ENCODE assay signal across 9 cellular contexts in the genomic region with DNA sequence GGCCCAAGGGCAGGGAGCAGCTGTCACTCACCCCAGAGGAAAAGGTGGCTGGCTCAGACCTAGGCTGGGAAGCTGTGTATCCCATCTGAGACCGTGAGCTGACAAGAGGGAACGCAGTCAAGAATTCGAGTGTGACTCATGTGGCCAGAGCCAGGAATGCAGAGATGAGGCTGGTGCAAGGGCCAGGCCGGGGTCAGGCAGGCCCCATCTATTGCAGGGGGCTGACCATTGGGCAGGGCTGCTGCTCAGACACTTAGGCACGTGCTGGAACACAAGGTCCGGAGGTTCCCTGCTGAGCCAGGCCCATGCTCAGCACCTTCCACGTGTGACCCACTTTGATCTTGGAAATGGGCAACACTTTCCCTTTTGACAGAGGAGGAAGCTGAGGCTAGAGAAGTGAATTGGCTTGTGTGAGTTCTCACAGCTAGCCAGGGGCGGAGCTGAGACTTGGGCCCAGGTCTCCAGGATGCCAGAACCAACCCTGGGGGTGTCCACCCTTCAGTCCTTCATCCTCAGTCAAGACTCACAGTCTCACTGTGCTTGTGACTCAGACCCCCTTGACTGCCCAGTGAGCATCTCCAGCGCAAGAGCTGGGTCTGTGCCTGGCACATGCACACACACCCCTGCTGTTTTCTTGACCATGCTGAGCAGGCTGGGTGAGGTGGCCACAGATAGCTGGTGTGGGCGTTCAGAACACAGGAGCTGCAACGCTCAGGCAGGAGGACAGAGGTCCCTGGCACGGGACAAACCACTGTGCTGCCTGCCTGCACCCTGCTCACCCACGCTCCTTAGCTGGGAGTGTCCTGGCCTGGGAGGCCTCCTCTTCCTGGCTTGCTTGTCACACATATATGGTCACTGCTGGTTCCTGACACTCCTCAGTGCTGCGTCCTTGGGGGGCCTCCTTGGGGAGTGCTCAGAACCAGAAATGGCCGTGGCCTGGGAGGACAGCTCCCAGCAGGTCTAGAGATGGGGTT. TPM values are rescaled to one million over a fixed set of nuclear protein-coding genes. Genes with fewer than 3 reads are reported as not detected.
DNase-seq lines count a peak whose midpoint lies in the region; ATAC-seq and TF ChIP-seq lines count a peak whose summit lies in the region.
"Had no signal": no experiment of that assay in that cellular context is flagged by ENCODE, and none has a peak within 500 bp of the region (broad histone marks: within the 10 kb centered on the region; RNA-seq: fewer than 3 reads in every experiment).

No MANE protein-coding gene starts in this region.

- no peak overlapping the region for H3K27ac Mint-ChIP-seq in activated CD8-positive, alpha-beta memory T cell treated with anti-CD3 and anti-CD28 coated beads, Interleukin-2, amount 10 ng/mL, durations not matched to agents 7 days and 5 days

- TF ChIP-seq CTCF in retinal pigment epithelial cell (conservative IDR thresholded peaks at IDR 0.05; ENCODE audit: low read depth, low read length): no peak

- peaks cover 38% of the 10 kb centered on the region for H3K36me3 Mint-ChIP-seq in activated CD8-positive, alpha-beta memory T cell treated with anti-CD3 and anti-CD28 coated beads, Interleukin-2, amount 10 ng/mL, durations not matched to agents 7 days and 5 days

- H3K9me3 Mint-ChIP-seq in activated CD8-positive, alpha-beta memory T cell treated with anti-CD3 and anti-CD28 coated beads, Interleukin-2, amount 10 ng/mL, durations not matched to agents 7 days and 5 days (ENCODE audit: low read depth): no peaks in the 10 kb centered on the region

- peaks cover 22% of the 10 kb centered on the region for H3K4me1 Mint-ChIP-seq in activated CD8-positive, alpha-beta memory T cell treated with anti-CD3 and anti-CD28 coated beads, Interleukin-2, amount 10 ng/mL, durations not matched to agents 7 days and 5 days

- CTCF ChIA-PET in activated CD8-positive, alpha-beta memory T cell treated with anti-CD3 and anti-CD28 coated beads, Interleukin-2, amount 10 ng/mL, durations not matched to agents 7 days and 5 days (lab: Charles Lee): no interaction called here

- peak; percentile 96 for DNase-seq in EH (ENCODE audit: low read depth)
- peak; percentile 79 for DNase-seq in fibroblast of peridontal ligament (ENCODE audit: extremely low read depth)
- DNase-seq in retinal pigment epithelial cell (ENCODE audit: low read depth): peak; percentile 51
- no peak for DNase-seq in kidney glomerular epithelial cell (lab: John Stamatoyannopoulos, UW)
- no peak for DNase-seq in GM19240 (ENCODE audit: insufficient read length, low spot score)
- no peak for DNase-seq in activated CD8-positive, alpha-beta memory T cell treated with anti-CD3 and anti-CD28 coated beads, Interleukin-2, amount 10 ng/mL, durations not matched to agents 7 days and 5 days
- no peak for DNase-seq in NCI-H1417 (lab: John Stamatoyannopoulos, UW)

- H3K4me3 Mint-ChIP-seq in activated CD8-positive, alpha-beta memory T cell treated with anti-CD3 and anti-CD28 coated beads, Interleukin-2, amount 10 ng/mL, durations not matched to agents 7 days and 5 days: no peak overlapping the region

- peak; percentile 80 for ATAC-seq in SK-N-SH treated with all-trans-retinoic acid at 6 μM for 48 hours
- ATAC-seq in activated CD8-positive, alpha-beta memory T cell treated with anti-CD3 and anti-CD28 coated beads, Interleukin-2, amount 10 ng/mL, durations not matched to agents 7 days and 5 days: no peak
- ATAC-seq: left lobe of liver had no signal

- H3K27me3 Mint-ChIP-seq in activated CD8-positive, alpha-beta memory T cell treated with anti-CD3 and anti-CD28 coated beads, Interleukin-2, amount 10 ng/mL, durations not matched to agents 7 days and 5 days: no peaks in the 10 kb centered on the region

- no peak overlapping the region for H3K4me3 ChIP-seq in retinal pigment epithelial cell (ENCODE audit: low read length)

TF ChIP-seq in SK-N-SH treated with all-trans-retinoic acid at 6 μM for 48 hours, 23 proteins besides CTCF, POLR2A, EP300 and RAD21:
- TF ChIP-seq CSDC2 (CRISPR knock-in tag; IDR thresholded peaks at IDR 0.05) (0 out of 2 replicates have a peak, but pooled peaks have one; percentile 23), TOX (CRISPR knock-in tag; IDR thresholded peaks at IDR 0.05; ENCODE audit: borderline replicate concordance) (no peak), ZNF8 (CRISPR knock-in tag; IDR thresholded peaks at IDR 0.05) (no peak), RARB (CRISPR knock-in tag; IDR thresholded peaks at IDR 0.05) (no peak), ZFP3 (CRISPR knock-in tag; IDR thresholded peaks at IDR 0.05) (peak; percentile 59; the same call in 1 of the 2 replicates), PPARA (CRISPR knock-in tag; IDR thresholded peaks at IDR 0.05; ENCODE audit: borderline replicate concordance) (no peak), ZC3H10 (CRISPR knock-in tag; IDR thresholded peaks at IDR 0.05) (no peak), ISL1 (CRISPR knock-in tag; IDR thresholded peaks at IDR 0.05) (no peak)

RNA-seq across cellular contexts. Expression of a gene that starts 47.6 kb away (rescaled TPM):
- total RNA-seq in activated CD8-positive, alpha-beta memory T cell treated with anti-CD3 and anti-CD28 coated beads, Interleukin-2, amount 10 ng/mL, durations not matched to agents 7 days and 5 days: 100 to 1,000 TPM; 119 to 144 TPM

Comparison
In these comparisons a context has a peak if more than half of its experiments do, and no peak if none do; other contexts are left out.
1. DNase-seq: peak in EH (single experiment), fibroblast of peridontal ligament (single experiment) and retinal pigment epithelial cell (single experiment); none in kidney glomerular epithelial cell (single experiment), GM19240 (single experiment), activated CD8-positive, alpha-beta memory T cell treated with anti-CD3 and anti-CD28 coated beads, Interleukin-2, amount 10 ng/mL, durations not matched to agents 7 days and 5 days (single experiment) and NCI-H1417 (0 of 3).